In genomic region chr11:36024716-36025115, GRCh38 we compare ENCODE assay signal across 29 cellular contexts.
"Had no signal": no experiment of that assay in that cellular context is flagged by ENCODE, and none has a peak within 500 bp of the region (broad histone marks: within the 10 kb centered on the region; RNA-seq: fewer than 3 reads in every experiment).

No MANE protein-coding gene starts in this region.

- H3K27me3 ChIP-seq: gastrocnemius medialis, hepatocyte, pancreas, stomach, thyroid gland, upper lobe of right lung had no signal

- H2AFZ ChIP-seq: hepatocyte had no signal

- H3K27ac Mint-ChIP-seq: activated naive CD4-positive, alpha-beta T cell treated with anti-CD3 and anti-CD28 coated beads, Interleukin-2, amount 10 ng/mL, durations not matched to agents 7 days and 5 days; activated naive CD8-positive, alpha-beta T cell treated with anti-CD3 and anti-CD28 coated beads, Interleukin-2, amount 10 ng/mL, durations not matched to agents 7 days and 5 days; activated T-helper 1 cell treated with anti-CD3 and anti-CD28 coated beads, Interleukin-12 subunit alpha, Interleukin-12 subunit beta, Interleukin-2, Interleukin-4 antibody, amounts not matched to agents 30 ng/mL and 10 ng/mL and 1 ng/mL, durations not matched to agents 14 hours and 24 hours and 36 hours; effector memory CD8-positive, alpha-beta T cell; natural killer cell treated with Interleukin-12 subunit alpha and Interleukin-12 subunit beta and Interleukin-15 and Interleukin-18, amount 100 ng/mL, for 72 hours; stimulated activated naive B cell treated with anti-CD40 and anti-IgM and Interleukin-4, amounts not matched to agents 10 μg/mL and 1 μg/mL and 100 μg/mL, for 72 hours; T-helper 2 cell treated with Interferon-gamma antibody and Interleukin-4, amounts not matched to agents 5 μg/mL and 100 μg/mL, for 36 hours had no signal

- H3K4me3 Mint-ChIP-seq: activated naive CD4-positive, alpha-beta T cell treated with anti-CD3 and anti-CD28 coated beads, Interleukin-2, amount 10 ng/mL, durations not matched to agents 7 days and 5 days; activated naive CD8-positive, alpha-beta T cell treated with anti-CD3 and anti-CD28 coated beads, Interleukin-2, amount 10 ng/mL, durations not matched to agents 7 days and 5 days; activated T-helper 1 cell treated with anti-CD3 and anti-CD28 coated beads, Interleukin-12 subunit alpha, Interleukin-12 subunit beta, Interleukin-2, Interleukin-4 antibody, amounts not matched to agents 30 ng/mL and 10 ng/mL and 1 ng/mL, durations not matched to agents 14 hours and 24 hours and 36 hours; effector memory CD8-positive, alpha-beta T cell; natural killer cell treated with Interleukin-12 subunit alpha and Interleukin-12 subunit beta and Interleukin-15 and Interleukin-18, amount 100 ng/mL, for 72 hours; stimulated activated naive B cell treated with anti-CD40 and anti-IgM and Interleukin-4, amounts not matched to agents 10 μg/mL and 1 μg/mL and 100 μg/mL, for 72 hours; T-helper 2 cell treated with Interferon-gamma antibody and Interleukin-4, amounts not matched to agents 5 μg/mL and 100 μg/mL, for 36 hours had no signal

- H3K4me3 ChIP-seq: gastrocnemius medialis, hepatocyte, pancreas, prostate gland, stomach, thyroid gland, upper lobe of right lung had no signal

- H3K9me3 Mint-ChIP-seq: activated naive CD4-positive, alpha-beta T cell treated with anti-CD3 and anti-CD28 coated beads, Interleukin-2, amount 10 ng/mL, durations not matched to agents 7 days and 5 days; activated naive CD8-positive, alpha-beta T cell treated with anti-CD3 and anti-CD28 coated beads, Interleukin-2, amount 10 ng/mL, durations not matched to agents 7 days and 5 days; activated T-helper 1 cell treated with anti-CD3 and anti-CD28 coated beads, Interleukin-12 subunit alpha, Interleukin-12 subunit beta, Interleukin-2, Interleukin-4 antibody, amounts not matched to agents 30 ng/mL and 10 ng/mL and 1 ng/mL, durations not matched to agents 14 hours and 24 hours and 36 hours; effector memory CD8-positive, alpha-beta T cell; natural killer cell treated with Interleukin-12 subunit alpha and Interleukin-12 subunit beta and Interleukin-15 and Interleukin-18, amount 100 ng/mL, for 72 hours; T-helper 2 cell treated with Interferon-gamma antibody and Interleukin-4, amounts not matched to agents 5 μg/mL and 100 μg/mL, for 36 hours had no signal

- H3K36me3 Mint-ChIP-seq: activated naive CD4-positive, alpha-beta T cell treated with anti-CD3 and anti-CD28 coated beads, Interleukin-2, amount 10 ng/mL, durations not matched to agents 7 days and 5 days; activated naive CD8-positive, alpha-beta T cell treated with anti-CD3 and anti-CD28 coated beads, Interleukin-2, amount 10 ng/mL, durations not matched to agents 7 days and 5 days; natural killer cell treated with Interleukin-12 subunit alpha and Interleukin-12 subunit beta and Interleukin-15 and Interleukin-18, amount 100 ng/mL, for 72 hours; stimulated activated naive B cell treated with anti-CD40 and anti-IgM and Interleukin-4, amounts not matched to agents 10 μg/mL and 1 μg/mL and 100 μg/mL, for 72 hours had no signal

- H3K4me1 Mint-ChIP-seq: activated naive CD4-positive, alpha-beta T cell treated with anti-CD3 and anti-CD28 coated beads, Interleukin-2, amount 10 ng/mL, durations not matched to agents 7 days and 5 days; activated naive CD8-positive, alpha-beta T cell treated with anti-CD3 and anti-CD28 coated beads, Interleukin-2, amount 10 ng/mL, durations not matched to agents 7 days and 5 days; stimulated activated naive B cell treated with anti-CD40 and anti-IgM and Interleukin-4, amounts not matched to agents 10 μg/mL and 1 μg/mL and 100 μg/mL, for 72 hours had no signal

- H3K4me1 ChIP-seq: pancreas, prostate gland, thyroid gland, upper lobe of right lung had no signal

- H3K27me3 Mint-ChIP-seq: activated naive CD4-positive, alpha-beta T cell treated with anti-CD3 and anti-CD28 coated beads, Interleukin-2, amount 10 ng/mL, durations not matched to agents 7 days and 5 days had no signal

- H3K36me3 ChIP-seq: gastrocnemius medialis, pancreas, prostate gland, stomach, thyroid gland, upper lobe of right lung had no signal

- H3K79me2 ChIP-seq: hepatocyte had no signal

- H3K27ac ChIP-seq: gastrocnemius medialis, hepatocyte, pancreas, prostate gland, stomach, thyroid gland, upper lobe of right lung had no signal

- H3K4me2 ChIP-seq: hepatocyte had no signal

- DNase-seq: activated CD4-positive, alpha-beta T cell treated with anti-CD3 and anti-CD28 coated beads for 48 hours; activated CD4-positive, alpha-beta T cell treated with anti-CD3 and anti-CD28 coated beads, Interleukin-2, amount 50 U/mL, for 48 hours; activated CD8-positive, alpha-beta memory T cell treated with anti-CD3 and anti-CD28 coated beads for 24 hours; activated effector memory CD4-positive, alpha-beta T cell treated with anti-CD3 and anti-CD28 coated beads, Interleukin-2, amount 50 U/mL, for 16 hours; activated naive CD4-positive, alpha-beta T cell treated with anti-CD3 and anti-CD28 coated beads, Interleukin-2, amount 10 ng/mL, durations not matched to agents 7 days and 5 days; activated naive CD8-positive, alpha-beta T cell treated with anti-CD3 and anti-CD28 coated beads, Interleukin-2, amount 10 ng/mL, durations not matched to agents 7 days and 5 days; caudate nucleus; cortex of kidney; effector memory CD8-positive, alpha-beta T cell; erythroblast; gastrocnemius medialis; glutamatergic neuron; left cardiac atrium; left ventricle myocardium superior; nucleus accumbens; pancreas; retina; small intestine; stimulated activated CD4-positive, alpha-beta T cell treated with anti-CD3 and anti-CD28 coated beads, Interleukin-1b, Interleukin-23, amount 100 ng/mL, for 48 hours; stimulated activated naive B cell treated with anti-CD40 and anti-IgM and Interleukin-4, amounts not matched to agents 10 μg/mL and 1 μg/mL and 100 μg/mL, for 72 hours; stomach; T-helper 1 cell; thyroid gland; upper lobe of right lung had no signal

- H3K9me3 ChIP-seq: gastrocnemius medialis, pancreas, prostate gland, stomach, thyroid gland, upper lobe of right lung had no signal
